In the genomic region with DNA sequence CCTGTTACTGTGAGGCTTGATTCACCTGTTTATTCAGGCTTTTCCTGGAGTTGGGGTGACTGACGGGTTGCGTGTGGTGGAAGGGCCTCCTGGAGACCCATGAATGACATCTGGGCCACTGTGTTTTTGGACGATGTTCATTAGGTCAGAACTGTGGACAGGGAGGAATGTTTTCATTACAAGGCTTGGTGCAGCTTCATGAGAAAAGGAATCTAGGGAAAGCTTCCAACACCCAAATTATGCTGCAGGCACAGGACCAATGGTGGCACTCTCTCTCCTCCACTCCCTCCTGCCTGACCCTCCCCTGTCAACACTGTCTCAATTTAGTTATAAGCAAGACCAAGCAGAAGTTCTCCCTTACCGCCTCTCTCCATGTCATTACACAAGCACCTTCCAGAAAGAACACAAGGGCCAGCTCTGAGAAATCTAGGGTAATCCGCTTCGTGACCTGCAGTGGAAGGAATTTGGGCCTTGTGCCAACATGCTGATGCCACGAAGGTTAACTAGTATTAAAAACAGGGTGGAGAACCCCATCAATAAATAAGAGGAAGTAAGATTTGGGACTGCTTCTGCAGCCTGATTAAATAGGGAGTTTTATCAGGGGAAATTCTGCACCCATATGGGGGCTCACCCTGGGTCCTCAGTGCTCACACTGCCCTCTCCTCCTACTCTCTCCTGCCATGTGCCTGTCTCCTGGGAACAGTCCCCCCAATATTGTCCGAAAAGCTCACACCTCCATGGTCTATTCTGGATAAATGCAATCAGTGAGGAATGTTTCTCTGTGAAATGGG, we compare ENCODE assay signal across 10 cellular contexts.
DNase-seq lines count a peak whose midpoint lies in the region; ATAC-seq and TF ChIP-seq lines count a peak whose summit lies in the region.
"Had no signal": no experiment of that assay in that cellular context is flagged by ENCODE, and none has a peak within 500 bp of the region (broad histone marks: within the 10 kb centered on the region; RNA-seq: fewer than 3 reads in every experiment).

No MANE protein-coding gene starts in this region.

- ATAC-seq in upper lobe of left lung (ENCODE audit: low FRiP score in 2 of 2) (peak; percentile 57 to 80), GM18519 (IDR thresholded peaks at IDR 0.05; ENCODE audit: low FRiP score, unreplicated experiment) (no peak)
- no peak for ATAC-seq in CD4-positive, alpha-beta T cell (ENCODE audit: poor library complexity)

- no peaks in the 10 kb centered on the region for H3K79me2 ChIP-seq in mammary epithelial cell (ENCODE audit: insufficient read depth, low read length)

- H3K27ac ChIP-seq in mammary epithelial cell (ENCODE audit: insufficient read depth, low read depth, low read length), result no peak overlapping the region
- no peak overlapping the region for H3K27ac ChIP-seq in upper lobe of left lung
- no peak overlapping the region for H3K27ac ChIP-seq in CD4-positive, alpha-beta T cell (ENCODE audit: low read depth, low read length)

- POLR2A ChIA-PET in CD4-positive, alpha-beta T cell (lab: Charles Lee), result no interaction called here

- TF ChIP-seq CTCF in mammary epithelial cell (conservative IDR thresholded peaks at IDR 0.05 in 1 of 2, IDR thresholded peaks at IDR 0.05 in 1 of 2; ENCODE audit: extremely low read depth in 1 of 2, insufficient read depth in 1 of 2, low read depth in 1 of 2, low read length in 2 of 2), result no peak
- no peak for TF ChIP-seq CTCF in kidney epithelial cell (IDR thresholded peaks at IDR 0.05; ENCODE audit: insufficient read depth, low read length, poor library complexity, severe bottlenecking)
- no peak for TF ChIP-seq CTCF in upper lobe of left lung (IDR thresholded peaks at IDR 0.05)
- TF ChIP-seq CTCF in CD4-positive, alpha-beta T cell (IDR thresholded peaks at IDR 0.05), result no peak

- H3K9me3 ChIP-seq in mammary epithelial cell (replicated peaks; ENCODE audit: insufficient read depth, low read length), result no peaks in the 10 kb centered on the region
- H3K9me3 ChIP-seq in upper lobe of left lung, result no peaks in the 10 kb centered on the region
- no peaks in the 10 kb centered on the region for H3K9me3 ChIP-seq in CD4-positive, alpha-beta T cell (ENCODE audit: control insufficient read depth, low read length)
- H3K9me3 ChIP-seq: uterus had no signal

- in situ Hi-C loops in mammary epithelial cell (cut with MboI; ENCODE audit: low sequenced_read_pairs in 2 of 2), result no loop called here

- peak overlapping the region; percentile 6 for H3K4me2 ChIP-seq in mammary epithelial cell (ENCODE audit: insufficient read depth, low read depth, low read length)

- no peaks in the 10 kb centered on the region for H3K9me3 Mint-ChIP-seq in CD4-positive, alpha-beta T cell

- no peak overlapping the region for H3K4me3 Mint-ChIP-seq in CD4-positive, alpha-beta T cell

- H2AFZ ChIP-seq in mammary epithelial cell (ENCODE audit: low read depth, low read length), result no peak overlapping the region

- H3K4me3 ChIP-seq in mammary epithelial cell (replicated peaks in 1 of 3; ENCODE audit: insufficient read depth in 1 of 3, low read depth in 2 of 3, low read length in 3 of 3) (no peak overlapping the region), kidney epithelial cell (ENCODE audit: low read depth, low read length) (no peak overlapping the region), upper lobe of left lung (no peak overlapping the region)
- H3K4me3 ChIP-seq: uterus had no signal

- peaks cover 5% of the 10 kb centered on the region for H3K4me1 ChIP-seq in mammary epithelial cell (ENCODE audit: insufficient read depth, low read length)
- peaks cover 6 to 14% (median 9%) of the 10 kb centered on the region in 4 donors for H3K4me1 ChIP-seq in upper lobe of left lung
- H3K4me1 ChIP-seq: uterus had no signal

- H4K20me1 ChIP-seq in mammary epithelial cell (ENCODE audit: insufficient read depth, low read length), result no peaks in the 10 kb centered on the region

- H3K36me3 ChIP-seq in mammary epithelial cell (ENCODE audit: insufficient read depth, low read length) (no peaks in the 10 kb centered on the region), kidney epithelial cell (ENCODE audit: control insufficient read depth, insufficient read depth, low read length) (no peaks in the 10 kb centered on the region), upper lobe of left lung (no peaks in the 10 kb centered on the region)
- H3K36me3 ChIP-seq: uterus had no signal

- intact Hi-C loops in mammary epithelial cell (cut with micrococcal nuclease), result no loop called here
- intact Hi-C loops in CD4-positive, alpha-beta T cell (cut with DNase I, micrococcal nuclease), result no loop called here

- H3K4me1 Mint-ChIP-seq in CD4-positive, alpha-beta T cell (ENCODE audit: low read depth), result no peaks in the 10 kb centered on the region

- WGBS in mammary epithelial cell (ENCODE audit: low coverage, missing lambda C conversion rate), result 11% methylated on average over 8 of the region's 8 CpGs
- WGBS in upper lobe of left lung, 2 donors, result 37 to 39% methylated on average over 8 of the region's 8 CpGs

- no peak overlapping the region for H3K9ac ChIP-seq in mammary epithelial cell (ENCODE audit: insufficient read depth, low read length)

- TF ChIP-seq EP300 in upper lobe of left lung (IDR thresholded peaks at IDR 0.05), result no peak

- H3K27ac Mint-ChIP-seq in CD4-positive, alpha-beta T cell, result no peak overlapping the region

- dilution Hi-C loops in mammary epithelial cell (cut with HindIII; ENCODE audit: low sequenced_read_pairs), result no loop called here

- DNase-seq in DMS79 treated with DMSO at 0.1 percent for 48 hours (lab: John Stamatoyannopoulos, UW), result peak; percentile 16
- DNase-seq in DMS79 (lab: John Stamatoyannopoulos, UW), result no peak
- DNase-seq in mammary epithelial cell, result peak; percentile 67
- DNase-seq in kidney epithelial cell (ENCODE audit: low read depth), result peak; percentile 70
- DNase-seq in upper lobe of left lung, result peak in 1 of 2 donors; percentile 60
- no peak for DNase-seq in NK-92 (lab: John Stamatoyannopoulos, UW; ENCODE audit: unreplicated experiment)
- DNase-seq in CD4-positive, alpha-beta T cell, result no peak
- DNase-seq: stimulated activated CD4-positive, alpha-beta T cell treated with anti-CD3 and anti-CD28 coated beads, Interleukin-15, amount 100 ng/mL, for 24 hours had no signal

- CTCF ChIA-PET in mammary epithelial cell (lab: Charles Lee; ENCODE audit: low non-redundant PET), result no interaction called here
- CTCF ChIA-PET in CD4-positive, alpha-beta T cell (lab: Charles Lee), result no interaction called here

- H3K36me3 Mint-ChIP-seq in CD4-positive, alpha-beta T cell (ENCODE audit: low read depth), result no peaks in the 10 kb centered on the region

- H3K27me3 Mint-ChIP-seq in CD4-positive, alpha-beta T cell, result no peaks in the 10 kb centered on the region

- TF ChIP-seq POLR2A in upper lobe of left lung (IDR thresholded peaks at IDR 0.05), result no peak

- BruUV-seq in mammary epithelial cell (replicated peaks; lab: Mats Ljungman, UMichigan), result no TSS peak

- H3K27me3 ChIP-seq in mammary epithelial cell (ENCODE audit: insufficient read depth, low read length) (no peaks in the 10 kb centered on the region), kidney epithelial cell (ENCODE audit: control insufficient read depth, insufficient read depth, low read length) (no peaks in the 10 kb centered on the region), upper lobe of left lung (no peaks in the 10 kb centered on the region)
- no peaks in the 10 kb centered on the region for H3K27me3 ChIP-seq in CD4-positive, alpha-beta T cell (ENCODE audit: control insufficient read depth, insufficient read depth, low read length)
- H3K27me3 ChIP-seq: uterus had no signal

Comparison
In these comparisons a context has a peak if more than half of its experiments do, and no peak if none do; other contexts are left out.
1. DNase-seq: peak in DMS79 treated with DMSO at 0.1 percent for 48 hours (single experiment), mammary epithelial cell (single experiment) and kidney epithelial cell (single experiment); none in DMS79 (single experiment), NK-92 (single experiment) and CD4-positive, alpha-beta T cell (0 of 10).
2. ATAC-seq: peak in upper lobe of left lung (2 of 2); none in GM18519 (single experiment) and CD4-positive, alpha-beta T cell (single experiment).